2 cellular contexts compared by ENCODE assay signal in genomic region chr3:143330316-143330868, GRCh38.
TF ChIP-seq lines count a peak whose summit lies in the region.

No MANE protein-coding gene starts in this region.

TF ChIP-seq in SK-N-SH, 30 proteins besides CTCF, POLR2A, EP300 and RAD21 (continued from another document):
- TF ChIP-seq REST (IDR thresholded peaks at IDR 0.05; ENCODE audit: low read depth, low read length) (no peak), MEF2A (IDR thresholded peaks at IDR 0.05; ENCODE audit: borderline replicate concordance, low read depth) (no peak)
TF ChIP-seq in SK-N-SH: peak in this region for 0.

TF ChIP-seq in SK-N-SH treated with all-trans-retinoic acid at 6 μM for 48 hours, 23 proteins besides CTCF, POLR2A, EP300 and RAD21 (continued from another document):
- TF ChIP-seq TSHZ2 (CRISPR knock-in tag; IDR thresholded peaks at IDR 0.05) (no peak), ARNTL (CRISPR knock-in tag; IDR thresholded peaks at IDR 0.05; ENCODE audit: borderline replicate concordance, low read depth) (no peak), ZFP30 (CRISPR knock-in tag; IDR thresholded peaks at IDR 0.05) (no peak), PPARA (CRISPR knock-in tag; IDR thresholded peaks at IDR 0.05; ENCODE audit: borderline replicate concordance) (no peak), CSDC2 (CRISPR knock-in tag; IDR thresholded peaks at IDR 0.05) (no peak), CSRNP3 (CRISPR knock-in tag; IDR thresholded peaks at IDR 0.05) (no peak), ZNF565 (CRISPR knock-in tag; conservative IDR thresholded peaks at IDR 0.05; ENCODE audit: low read depth) (no peak), TOX (CRISPR knock-in tag; IDR thresholded peaks at IDR 0.05; ENCODE audit: borderline replicate concordance) (no peak), RARB (CRISPR knock-in tag; IDR thresholded peaks at IDR 0.05) (no peak), POU6F1 (CRISPR knock-in tag; IDR thresholded peaks at IDR 0.05; ENCODE audit: borderline replicate concordance, low read depth) (no peak), GLIS3 (CRISPR knock-in tag; IDR thresholded peaks at IDR 0.05) (no peak)
